Comparison of ENCODE assay signal across 20 cellular contexts in the genomic region with DNA sequence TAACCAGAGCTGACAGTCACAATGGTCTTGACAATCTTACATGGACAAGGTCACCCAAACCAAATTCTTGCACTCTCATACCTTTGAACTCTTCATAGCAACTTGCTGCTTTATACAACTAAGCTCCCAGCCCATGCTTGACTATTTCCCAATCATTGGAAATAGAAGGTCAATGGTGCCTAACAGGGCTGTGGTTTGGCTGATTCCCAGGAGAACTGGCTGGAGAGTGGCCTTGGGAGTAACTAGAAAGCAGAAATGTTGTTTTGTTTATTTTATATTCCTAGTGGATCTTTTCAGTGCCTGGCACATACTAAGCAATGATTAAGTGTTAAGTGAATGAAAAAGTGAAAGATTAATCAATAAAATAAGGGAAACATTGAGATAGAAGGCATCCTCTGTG. TPM values are rescaled to one million over a fixed set of nuclear protein-coding genes. Genes with fewer than 3 reads are reported as not detected.
"Had no signal": no experiment of that assay in that cellular context is flagged by ENCODE, and none has a peak within 500 bp of the region (broad histone marks: within the 10 kb centered on the region; RNA-seq: fewer than 3 reads in every experiment).

No MANE protein-coding gene starts in this region.

- DNase-seq: activated CD4-positive, alpha-beta T cell treated with anti-CD3 and anti-CD28 coated beads, Interleukin-2, amount 50 U/mL, for 48 hours; activated CD4-positive, CD25-positive, alpha-beta regulatory T cell treated with anti-CD3 and anti-CD28 coated beads, Interleukin-2, amount 50 U/mL, for 72 hours; activated gamma-delta T cell; activated naive CD8-positive, alpha-beta T cell treated with anti-CD3 and anti-CD28 coated beads for 36 hours; activated T-cell treated with anti-CD3 and anti-CD28 coated beads, Interleukin-2, amount 50 U/mL, for 48 hours; aorta; dorsolateral prefrontal cortex; esophagus squamous epithelium; left colon; stimulated activated CD4-positive, alpha-beta T cell treated with anti-CD3 and anti-CD28 coated beads, Interleukin-4, amount 100 ng/mL, for 4 hours; stimulated activated naive CD8-positive, alpha-beta T cell treated with anti-CD3 and anti-CD28 coated beads, Interleukin-15, amount 100 ng/mL, for 72 hours; SW 1271; uterus had no signal

- H3K4me1 Mint-ChIP-seq: activated naive CD8-positive, alpha-beta T cell treated with anti-CD3 and anti-CD28 coated beads for 36 hours; neural crest cell; stimulated activated naive CD8-positive, alpha-beta T cell treated with anti-CD3 and anti-CD28 coated beads, Interleukin-15, amount 100 ng/mL, for 72 hours had no signal

- H3K4me3 Mint-ChIP-seq: activated naive CD8-positive, alpha-beta T cell treated with anti-CD3 and anti-CD28 coated beads for 36 hours; neural crest cell; stimulated activated naive CD8-positive, alpha-beta T cell treated with anti-CD3 and anti-CD28 coated beads, Interleukin-15, amount 100 ng/mL, for 72 hours; T-helper 2 cell treated with Interferon-gamma antibody and Interleukin-4, amounts not matched to agents 5 μg/mL and 100 μg/mL, for 36 hours had no signal

- H3K9me3 ChIP-seq: breast epithelium, esophagus squamous epithelium, thoracic aorta, uterus had no signal

- H3K36me3 ChIP-seq: breast epithelium, esophagus squamous epithelium, thoracic aorta, uterus had no signal

- H3K27me3 ChIP-seq: breast epithelium, uterus had no signal

- H3K4me1 ChIP-seq: breast epithelium, esophagus squamous epithelium, uterus had no signal

- ATAC-seq: left colon; stimulated activated naive CD8-positive, alpha-beta T cell treated with anti-CD3 and anti-CD28 coated beads, Interleukin-15, amount 100 ng/mL, for 72 hours had no signal

- H3K27ac ChIP-seq: breast epithelium, dorsolateral prefrontal cortex, esophagus squamous epithelium, thoracic aorta, uterus had no signal

- H3K9me3 Mint-ChIP-seq: activated naive CD8-positive, alpha-beta T cell treated with anti-CD3 and anti-CD28 coated beads for 36 hours; stimulated activated naive CD8-positive, alpha-beta T cell treated with anti-CD3 and anti-CD28 coated beads, Interleukin-15, amount 100 ng/mL, for 72 hours had no signal

- H3K27ac Mint-ChIP-seq: activated naive CD8-positive, alpha-beta T cell treated with anti-CD3 and anti-CD28 coated beads for 36 hours; T-helper 2 cell treated with Interferon-gamma antibody and Interleukin-4, amounts not matched to agents 5 μg/mL and 100 μg/mL, for 36 hours had no signal

- H3K4me3 ChIP-seq: breast epithelium, dorsolateral prefrontal cortex, esophagus squamous epithelium, thoracic aorta, uterus had no signal

- H3K36me3 Mint-ChIP-seq: activated naive CD8-positive, alpha-beta T cell treated with anti-CD3 and anti-CD28 coated beads for 36 hours had no signal

RNA-seq across cellular contexts. Expression of a gene that starts 3.0 kb away (rescaled TPM):
- total RNA-seq: activated naive CD8-positive, alpha-beta T cell treated with anti-CD3 and anti-CD28 coated beads for 36 hours; aorta; breast epithelium; cerebellum; dorsolateral prefrontal cortex; esophagus squamous epithelium; left colon; mesenteric fat pad; neural crest cell; osteocyte; thoracic aorta; uterus had no signal
- polyA plus RNA-seq: aorta had no signal

RNA-seq across cellular contexts. Expression of a gene that starts 20.3 kb away (rescaled TPM):
- total RNA-seq: activated naive CD8-positive, alpha-beta T cell treated with anti-CD3 and anti-CD28 coated beads for 36 hours; aorta; breast epithelium; cerebellum; esophagus squamous epithelium; left colon; mesenteric fat pad; neural crest cell; osteocyte; thoracic aorta; uterus had no signal

RNA-seq across cellular contexts. Expression of a gene that starts 23.3 kb away (rescaled TPM):
- total RNA-seq: activated naive CD8-positive, alpha-beta T cell treated with anti-CD3 and anti-CD28 coated beads for 36 hours; aorta; breast epithelium; cerebellum; esophagus squamous epithelium; left colon; mesenteric fat pad; neural crest cell; osteocyte; thoracic aorta; uterus had no signal
- polyA plus RNA-seq: aorta had no signal

RNA-seq across cellular contexts. Expression of a gene that starts 55.1 kb away (rescaled TPM):
- total RNA-seq: activated naive CD8-positive, alpha-beta T cell treated with anti-CD3 and anti-CD28 coated beads for 36 hours; aorta; breast epithelium; cerebellum; esophagus squamous epithelium; left colon; mesenteric fat pad; neural crest cell; osteocyte; thoracic aorta; uterus had no signal
- polyA plus RNA-seq: aorta had no signal
